Comparison of ENCODE assay signal across 23 cellular contexts in the genomic region with DNA sequence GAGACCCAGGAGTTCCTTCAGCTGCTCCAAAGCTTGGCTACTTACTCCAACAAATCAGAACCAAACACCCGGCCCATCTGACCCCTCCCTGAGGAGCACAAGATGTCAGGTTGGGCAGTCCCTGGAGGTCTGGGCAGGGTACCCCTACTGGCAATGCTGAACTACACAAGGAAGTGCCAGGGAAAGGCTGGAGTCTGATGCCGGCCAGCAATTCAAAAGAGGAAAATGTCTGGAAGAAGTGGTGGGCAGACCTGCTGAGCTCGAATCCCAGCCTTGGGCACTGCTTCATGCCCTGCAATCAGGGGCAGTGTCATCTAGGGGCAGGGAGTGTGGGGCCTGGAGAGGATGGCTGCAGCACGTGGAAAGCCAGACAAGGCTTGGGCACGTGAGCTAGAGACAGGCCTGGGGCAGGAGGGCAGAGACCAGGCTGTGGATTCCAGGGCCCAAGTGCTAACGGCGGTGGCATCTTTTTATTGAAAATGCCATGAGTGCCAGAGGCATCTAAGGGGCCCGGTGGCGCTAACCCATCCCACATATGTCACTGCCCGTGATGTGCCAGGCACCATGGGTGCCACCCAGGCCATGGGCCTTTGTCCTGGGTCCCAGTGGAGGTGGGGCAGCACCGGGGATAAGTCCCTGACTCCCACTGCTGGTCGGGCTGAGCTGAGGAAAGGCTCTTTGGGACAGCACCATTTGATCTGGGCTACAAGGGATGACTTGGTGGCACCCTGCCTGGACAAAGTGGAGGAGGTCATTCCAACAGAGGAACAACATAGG.
DNase-seq lines count a peak whose midpoint lies in the region; ATAC-seq and TF ChIP-seq lines count a peak whose summit lies in the region.
"Had no signal": no experiment of that assay in that cellular context is flagged by ENCODE, and none has a peak within 500 bp of the region (broad histone marks: within the 10 kb centered on the region; RNA-seq: fewer than 3 reads in every experiment).

No MANE protein-coding gene starts in this region.

- H3K9me3 ChIP-seq in neuronal stem cell (replicated peaks in 1 of 2; ENCODE audit: control insufficient read depth in 2 of 2, insufficient read depth in 1 of 2, low read depth in 1 of 2, low read length in 2 of 2) (no peaks in the 10 kb centered on the region), transverse colon (no peaks in the 10 kb centered on the region)
- H3K9me3 ChIP-seq: esophagus muscularis mucosa, prostate gland, SJSA1 had no signal

- peak overlapping the region; percentile 24 for H3K9ac ChIP-seq in neuronal stem cell (ENCODE audit: low read depth, low read length, poor library complexity)
- H3K9ac ChIP-seq: KMS-11 had no signal

- no CpG with 5 or more reads among the region's 12 CpGs for WGBS in neuronal stem cell (ENCODE audit: extremely low coverage in 2 of 2, insufficient read length in 2 of 2, insufficient replicate concordance in 1 of 2), 2 donors
- 80 to 83% methylated on average over 2 to 12 of the region's 12 CpGs for WGBS in transverse colon (ENCODE audit: low coverage in 1 of 2), 2 donors

- H3K27me3 ChIP-seq in neuronal stem cell (ENCODE audit: control insufficient read depth in 3 of 3, insufficient read depth in 3 of 3, low read depth in 1 of 3, low read length in 3 of 3) (no peaks in the 10 kb centered on the region), transverse colon (no peaks in the 10 kb centered on the region)
- H3K27me3 ChIP-seq: brain microvascular endothelial cell, esophagus muscularis mucosa, SJSA1 had no signal

- H3K4me3 ChIP-seq in neuronal stem cell (ENCODE audit: low read length in 2 of 2) (no peak overlapping the region), transverse colon (no peak overlapping the region), coronary artery (no peak overlapping the region)
- H3K4me3 ChIP-seq: esophagus muscularis mucosa, prostate gland, SJSA1 had no signal

- TF ChIP-seq EP300 in transverse colon (IDR thresholded peaks at IDR 0.05; ENCODE audit: low read depth) = no peak

- intact Hi-C loops in Right ventricle myocardium inferior (cut with DNase I) (no loop called here), Right ventricle myocardium superior (cut with DNase I) (no loop called here), transverse colon (cut with DNase I; ENCODE audit: low total_unique reads) (loop anchor here (10.0 kb wide), 1 partner anchor 808 kb away; no protein-coding TSS in a partner anchor)

- H3K79me1 ChIP-seq in neuronal stem cell (ENCODE audit: low read depth, low read length) = no peaks in the 10 kb centered on the region

- no peak for TF ChIP-seq POLR2A in transverse colon (IDR thresholded peaks at IDR 0.05)

- H3K27ac Mint-ChIP-seq in chondrocyte (ENCODE audit: unreplicated experiment) = no peak overlapping the region
- H3K27ac Mint-ChIP-seq: effector memory CD8-positive, alpha-beta T cell; T-helper 1 cell treated with Interleukin-12 subunit alpha and Interleukin-12 subunit beta and Interleukin-4 antibody, amounts not matched to agents 30 μg/mL and 1 μg/mL, for 36 hours had no signal

- peak; percentile 45 for DNase-seq in Right ventricle myocardium inferior (ENCODE audit: missing footprints)
- no peak for DNase-seq in Right ventricle myocardium superior
- peak; percentile 82 for DNase-seq in chondrocyte (ENCODE audit: low spot score)
- DNase-seq in neuronal stem cell (ENCODE audit: low spot score) = no peak
- DNase-seq in transverse colon = peak; percentile 5
- DNase-seq in stimulated activated naive CD8-positive, alpha-beta T cell treated with anti-CD3 and anti-CD28 coated beads, Interleukin-15, Interleukin-2, amounts not matched to agents 100 U/mL and 50 U/mL, for 24 hours = no peak
- no peak for DNase-seq in coronary artery (ENCODE audit: low spot score)
- DNase-seq: activated CD4-positive, alpha-beta T cell treated with anti-CD3 and anti-CD28 coated beads for 4 hours; brain microvascular endothelial cell; effector memory CD8-positive, alpha-beta T cell; hypothalamus; NCI-H510A treated with DMSO at 0.1 percent for 48 hours; nephron progenitor cell; small intestine; stimulated activated CD4-positive, alpha-beta T cell treated with anti-CD3 and anti-CD28 coated beads, Interleukin-2, amount 100 ng/mL, for 24 hours had no signal

- H2BK120ac ChIP-seq in neuronal stem cell (ENCODE audit: low read depth, low read length) = no peak overlapping the region

- no peaks in the 10 kb centered on the region for H3K9me3 Mint-ChIP-seq in chondrocyte (ENCODE audit: low read depth)
- H3K9me3 Mint-ChIP-seq: effector memory CD8-positive, alpha-beta T cell; nephron progenitor cell; T-helper 1 cell treated with Interleukin-12 subunit alpha and Interleukin-12 subunit beta and Interleukin-4 antibody, amounts not matched to agents 30 μg/mL and 1 μg/mL, for 36 hours had no signal

- no peak for TF ChIP-seq CTCF in chondrocyte (IDR thresholded peaks at IDR 0.05)
- TF ChIP-seq CTCF in transverse colon (IDR thresholded peaks at IDR 0.05) = no peak
- no peak for TF ChIP-seq CTCF in coronary artery (IDR thresholded peaks at IDR 0.05)

- H3K27me3 Mint-ChIP-seq in chondrocyte (ENCODE audit: low read depth) = no peaks in the 10 kb centered on the region

- H2AK5ac ChIP-seq in neuronal stem cell (ENCODE audit: low read depth, low read length) = peak overlapping the region; percentile 71

- no peak overlapping the region for H3K4me2 ChIP-seq in neuronal stem cell (ENCODE audit: insufficient read depth, low read length, poor library complexity, severe bottlenecking)
- H3K4me2 ChIP-seq: KMS-11 had no signal

- no peak overlapping the region for H3K4me3 Mint-ChIP-seq in chondrocyte (ENCODE audit: unreplicated experiment)
- H3K4me3 Mint-ChIP-seq: effector memory CD8-positive, alpha-beta T cell; nephron progenitor cell; T-helper 1 cell treated with Interleukin-12 subunit alpha and Interleukin-12 subunit beta and Interleukin-4 antibody, amounts not matched to agents 30 μg/mL and 1 μg/mL, for 36 hours had no signal

- H3K23ac ChIP-seq in neuronal stem cell (ENCODE audit: low read depth, low read length, poor library complexity) = peak overlapping the region; percentile 10

- ATAC-seq in Right ventricle myocardium inferior (no peak), Right ventricle myocardium superior (ENCODE audit: poor library complexity) (no peak), GM19035 (IDR thresholded peaks at IDR 0.05; ENCODE audit: unreplicated experiment) (no peak)
- ATAC-seq in stimulated activated naive CD8-positive, alpha-beta T cell treated with anti-CD3 and anti-CD28 coated beads, Interleukin-15, Interleukin-2, amounts not matched to agents 100 U/mL and 50 U/mL, for 24 hours = no peak
- ATAC-seq: effector memory CD8-positive, alpha-beta T cell; Panc1 had no signal

- in situ Hi-C loops in transverse colon (cut with MboI; ENCODE audit: low pct_ligation_motif_present in 1 of 4, low pct_unique_long_range_greater_than_20kb in 1 of 4, low sequenced_read_pairs in 3 of 4) = loop anchor here in 1 of 4 donors (25.0 kb wide), 1 partner anchor 820 kb away; no protein-coding TSS in a partner anchor

- H2BK5ac ChIP-seq in neuronal stem cell (ENCODE audit: low read length) = no peak overlapping the region

- peaks cover 12% of the 10 kb centered on the region for H3K4me1 Mint-ChIP-seq in chondrocyte (ENCODE audit: low read depth)

- H2AFZ ChIP-seq in neuronal stem cell (ENCODE audit: low read length) = no peak overlapping the region

- H3K4ac ChIP-seq in neuronal stem cell (ENCODE audit: low read length) = no peak overlapping the region

- no peak overlapping the region for H4K8ac ChIP-seq in neuronal stem cell (ENCODE audit: low read depth, low read length)

- no peak overlapping the region for H2BK12ac ChIP-seq in neuronal stem cell (ENCODE audit: low read length)

- peak overlapping the region; percentile 65 for H3K18ac ChIP-seq in neuronal stem cell (ENCODE audit: low read length)

- no peak overlapping the region for H4K91ac ChIP-seq in neuronal stem cell (ENCODE audit: low read depth, low read length, poor library complexity)

- peaks cover 6 to 29% of the 10 kb centered on the region in 2 donors for H3K36me3 ChIP-seq in neuronal stem cell (replicated peaks in 1 of 2; ENCODE audit: control insufficient read depth in 2 of 2, insufficient read depth in 2 of 2, low read length in 2 of 2)
- no peaks in the 10 kb centered on the region for H3K36me3 ChIP-seq in transverse colon
- H3K36me3 ChIP-seq: brain microvascular endothelial cell, prostate gland, SJSA1 had no signal

- H2BK15ac ChIP-seq in neuronal stem cell (ENCODE audit: low read length) = no peak overlapping the region

- H3K27ac ChIP-seq in neuronal stem cell (replicated peaks; ENCODE audit: low read length) (no peak overlapping the region), transverse colon (no peak overlapping the region), coronary artery (no peak overlapping the region)
- H3K27ac ChIP-seq: brain microvascular endothelial cell, C4-2B, esophagus muscularis mucosa, KMS-11, prostate gland, SJSA1 had no signal

- H3K4me1 ChIP-seq in neuronal stem cell (ENCODE audit: control insufficient read depth in 2 of 2, insufficient read depth in 1 of 2, low read depth in 1 of 2, low read length in 2 of 2) (peaks cover 28 to 45% of the 10 kb centered on the region in 2 donors), transverse colon (peaks cover 2 to 14% (median 10%) of the 10 kb centered on the region in 4 donors)
- H3K4me1 ChIP-seq: prostate gland had no signal

- H3K36me3 Mint-ChIP-seq in chondrocyte (ENCODE audit: low read depth) = peaks cover 2% of the 10 kb centered on the region

- H3K14ac ChIP-seq in neuronal stem cell (ENCODE audit: low read length) = peak overlapping the region; percentile 87

Comparison
In these comparisons a context has a peak if more than half of its experiments do, and no peak if none do; other contexts are left out.
1. DNase-seq: peak in Right ventricle myocardium inferior (single experiment), chondrocyte (single experiment) and transverse colon (single experiment); none in Right ventricle myocardium superior (single experiment), neuronal stem cell (single experiment), stimulated activated naive CD8-positive, alpha-beta T cell treated with anti-CD3 and anti-CD28 coated beads, Interleukin-15, Interleukin-2, amounts not matched to agents 100 U/mL and 50 U/mL, for 24 hours (single experiment) and coronary artery (single experiment).